In genomic region chr12:108672054-108672453, GRCh38 we compare ENCODE assay signal across 34 cellular contexts. TPM values are rescaled to one million over a fixed set of nuclear protein-coding genes. Genes with fewer than 3 reads are reported as not detected.
"Had no signal": no experiment of that assay in that cellular context is flagged by ENCODE, and none has a peak within 500 bp of the region (broad histone marks: within the 10 kb centered on the region; RNA-seq: fewer than 3 reads in every experiment).

No MANE protein-coding gene starts in this region.

- H3K27ac ChIP-seq: breast epithelium, Peyer's patch, SJSA1 had no signal

- H3K27ac Mint-ChIP-seq: activated CD4-positive, alpha-beta memory T cell treated with anti-CD3 and anti-CD28 coated beads for 36 hours; activated naive CD4-positive, alpha-beta T cell treated with anti-CD3 and anti-CD28 coated beads, Interleukin-2, amount 10 ng/mL, durations not matched to agents 7 days and 5 days; activated naive CD8-positive, alpha-beta T cell; activated naive CD8-positive, alpha-beta T cell treated with anti-CD3 and anti-CD28 coated beads, Interleukin-2, amount 50 U/mL, for 24 hours; activated T-cell treated with anti-CD3 and anti-CD28 coated beads, Interleukin-2, amount 50 U/mL, for 24 hours; activated T-helper 1 cell treated with anti-CD3 and anti-CD28 coated beads, Interleukin-12 subunit alpha, Interleukin-12 subunit beta, Interleukin-2, Interleukin-4 antibody, amounts not matched to agents 30 ng/mL and 10 ng/mL and 1 ng/mL, durations not matched to agents 14 hours and 24 hours and 36 hours; T-helper 1 cell treated with Interleukin-12 subunit alpha and Interleukin-12 subunit beta and Interleukin-4 antibody, amounts not matched to agents 30 μg/mL and 1 μg/mL, for 36 hours; T-helper 2 cell treated with Interferon-gamma antibody and Interleukin-4, amounts not matched to agents 5 μg/mL and 100 μg/mL, for 36 hours; WTC11 had no signal

- H3K4me3 ChIP-seq: breast epithelium, MG63, Peyer's patch, SJSA1 had no signal

- H3K27me3 Mint-ChIP-seq: activated CD4-positive, alpha-beta memory T cell treated with anti-CD3 and anti-CD28 coated beads for 36 hours; activated naive CD4-positive, alpha-beta T cell treated with anti-CD3 and anti-CD28 coated beads, Interleukin-2, amount 10 ng/mL, durations not matched to agents 7 days and 5 days; activated naive CD8-positive, alpha-beta T cell; activated naive CD8-positive, alpha-beta T cell treated with anti-CD3 and anti-CD28 coated beads, Interleukin-2, amount 50 U/mL, for 24 hours; activated T-cell treated with anti-CD3 and anti-CD28 coated beads, Interleukin-2, amount 50 U/mL, for 24 hours had no signal

- DNase-seq: activated CD4-positive, alpha-beta memory T cell treated with anti-CD3 and anti-CD28 coated beads for 36 hours; activated CD4-positive, alpha-beta T cell treated with anti-CD3 and anti-CD28 coated beads for 4 hours; activated CD4-positive, alpha-beta T cell treated with anti-CD3 and anti-CD28 coated beads, Interleukin-2, amount 50 U/mL, for 1 hour; activated CD8-positive, alpha-beta memory T cell treated with anti-CD3 and anti-CD28 coated beads for 24 hours; activated gamma-delta T cell treated with Interleukin-2 at 50 U/mL for 16 hours; activated naive CD4-positive, alpha-beta T cell treated with anti-CD3 and anti-CD28 coated beads, Interleukin-2, amount 10 ng/mL, durations not matched to agents 7 days and 5 days; activated naive CD8-positive, alpha-beta T cell treated with anti-CD3 and anti-CD28 coated beads, Interleukin-2, amount 50 U/mL, for 24 hours; activated T-cell treated with anti-CD3 and anti-CD28 coated beads, Interleukin-2, amount 50 U/mL, for 24 hours; anterior cingulate cortex; Kasumi-1; KG1; MG63; NCI-H1048; NCI-H1105 treated with DMSO at 0.1 percent for 48 hours; NCI-H1436; NCI-H1694; NCI-H1930; NCI-H2081 treated with DMSO at 0.1 percent for 48 hours; NCI-H345; NCI-H524 treated with DMSO at 0.1 percent for 48 hours; Peyer's patch; RPMI8226; SHP77 treated with DMSO at 0.1 percent for 48 hours; SK-N-SH had no signal

- FAIRE-seq: TTC549 had no signal

- H3K9me3 Mint-ChIP-seq: activated CD4-positive, alpha-beta memory T cell treated with anti-CD3 and anti-CD28 coated beads for 36 hours; activated naive CD4-positive, alpha-beta T cell treated with anti-CD3 and anti-CD28 coated beads, Interleukin-2, amount 10 ng/mL, durations not matched to agents 7 days and 5 days; activated naive CD8-positive, alpha-beta T cell treated with anti-CD3 and anti-CD28 coated beads, Interleukin-2, amount 50 U/mL, for 24 hours; activated T-cell treated with anti-CD3 and anti-CD28 coated beads, Interleukin-2, amount 50 U/mL, for 24 hours; activated T-helper 1 cell treated with anti-CD3 and anti-CD28 coated beads, Interleukin-12 subunit alpha, Interleukin-12 subunit beta, Interleukin-2, Interleukin-4 antibody, amounts not matched to agents 30 ng/mL and 10 ng/mL and 1 ng/mL, durations not matched to agents 14 hours and 24 hours and 36 hours; T-helper 1 cell treated with Interleukin-12 subunit alpha and Interleukin-12 subunit beta and Interleukin-4 antibody, amounts not matched to agents 30 μg/mL and 1 μg/mL, for 36 hours; T-helper 2 cell treated with Interferon-gamma antibody and Interleukin-4, amounts not matched to agents 5 μg/mL and 100 μg/mL, for 36 hours; WTC11 had no signal

- ATAC-seq: activated CD4-positive, CD25-positive, alpha-beta regulatory T cell treated with anti-CD3 and anti-CD28 coated beads, Interleukin-2, amount 50 U/mL, for 24 hours; activated naive CD8-positive, alpha-beta T cell treated with anti-CD3 and anti-CD28 coated beads, Interleukin-2, amount 50 U/mL, for 24 hours; WTC11 had no signal

- H3K4me1 ChIP-seq: SJSA1 had no signal

- H3K4me2 ChIP-seq: SK-N-SH had no signal

- H3K4me3 Mint-ChIP-seq: activated CD4-positive, alpha-beta memory T cell treated with anti-CD3 and anti-CD28 coated beads for 36 hours; activated naive CD4-positive, alpha-beta T cell treated with anti-CD3 and anti-CD28 coated beads, Interleukin-2, amount 10 ng/mL, durations not matched to agents 7 days and 5 days; activated naive CD8-positive, alpha-beta T cell; activated naive CD8-positive, alpha-beta T cell treated with anti-CD3 and anti-CD28 coated beads, Interleukin-2, amount 50 U/mL, for 24 hours; activated T-cell treated with anti-CD3 and anti-CD28 coated beads, Interleukin-2, amount 50 U/mL, for 24 hours; activated T-helper 1 cell treated with anti-CD3 and anti-CD28 coated beads, Interleukin-12 subunit alpha, Interleukin-12 subunit beta, Interleukin-2, Interleukin-4 antibody, amounts not matched to agents 30 ng/mL and 10 ng/mL and 1 ng/mL, durations not matched to agents 14 hours and 24 hours and 36 hours; T-helper 1 cell treated with Interleukin-12 subunit alpha and Interleukin-12 subunit beta and Interleukin-4 antibody, amounts not matched to agents 30 μg/mL and 1 μg/mL, for 36 hours; T-helper 2 cell treated with Interferon-gamma antibody and Interleukin-4, amounts not matched to agents 5 μg/mL and 100 μg/mL, for 36 hours; WTC11 had no signal

- H3K27me3 ChIP-seq: breast epithelium, MG63, Peyer's patch, SJSA1 had no signal

- H3K9ac ChIP-seq: SK-N-SH had no signal

- H3K9me3 ChIP-seq: breast epithelium, MG63, Peyer's patch, SJSA1, SK-N-SH had no signal

- H3K36me3 ChIP-seq: breast epithelium had no signal

RNA-seq across cellular contexts. Expression of gene SELPLG, which starts 38.4 kb away (rescaled TPM):
- total RNA-seq: NCI-H460 had no signal
